ENCODE assay signal across 16 cellular contexts in the genomic region with DNA sequence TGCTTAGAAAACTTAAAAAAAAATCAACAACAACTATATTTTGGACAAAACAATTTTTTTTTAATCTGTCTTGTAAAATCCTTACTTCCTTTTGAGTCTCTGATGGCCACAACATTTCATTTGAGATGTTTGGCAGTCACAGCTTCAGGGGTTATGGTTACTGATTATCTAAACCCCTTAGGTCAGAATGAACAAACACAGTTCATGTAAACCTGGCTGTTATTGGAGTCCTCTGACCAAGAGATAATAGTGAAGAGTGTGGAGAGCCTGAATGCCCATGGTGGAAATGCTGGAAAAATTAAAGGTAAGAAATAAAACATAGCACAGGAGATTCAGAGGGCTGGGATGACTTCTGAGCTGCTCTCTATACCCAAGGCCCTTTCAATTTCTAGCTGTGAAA. TPM values are rescaled to one million over a fixed set of nuclear protein-coding genes. Genes with fewer than 3 reads are reported as not detected.
DNase-seq lines count a peak whose midpoint lies in the region; ATAC-seq, FAIRE-seq and TF ChIP-seq lines count a peak whose summit lies in the region.
"Had no signal": no experiment of that assay in that cellular context is flagged by ENCODE, and none has a peak within 500 bp of the region (broad histone marks: within the 10 kb centered on the region; RNA-seq: fewer than 3 reads in every experiment).

No MANE protein-coding gene starts in this region.

- no peak overlapping the region for H3K4me3 Mint-ChIP-seq in effector memory CD8-positive, alpha-beta T cell
- no peak overlapping the region for H3K4me3 Mint-ChIP-seq in progenitor cell of endocrine pancreas (ENCODE audit: low read depth)
- H3K4me3 Mint-ChIP-seq in activated CD4-positive, alpha-beta memory T cell treated with anti-CD3 and anti-CD28 coated beads, Interleukin-2, amount 10 ng/mL, durations not matched to agents 7 days and 5 days: no peak overlapping the region

- no peaks in the 10 kb centered on the region for H3K9me3 Mint-ChIP-seq in effector memory CD8-positive, alpha-beta T cell
- H3K9me3 Mint-ChIP-seq in progenitor cell of endocrine pancreas (ENCODE audit: low read depth): no peaks in the 10 kb centered on the region
- H3K9me3 Mint-ChIP-seq in activated CD4-positive, alpha-beta memory T cell treated with anti-CD3 and anti-CD28 coated beads, Interleukin-2, amount 10 ng/mL, durations not matched to agents 7 days and 5 days: no peaks in the 10 kb centered on the region

- no peak for FAIRE-seq in D721Med (lab: Jason Lieb, UNC)
- FAIRE-seq: GM12878 had no signal

- TF ChIP-seq CTCF in progenitor cell of endocrine pancreas (IDR thresholded peaks at IDR 0.05; ENCODE audit: unreplicated experiment): no peak
- no peak for TF ChIP-seq CTCF in D721Med (IDR thresholded peaks at IDR 0.05; ENCODE audit: insufficient read depth, missing control alignments)

- in situ Hi-C loops in G401 (cut with HindIII; ENCODE audit: low sequenced_read_pairs): no loop called here

- no peak for DNase-seq in effector memory CD8-positive, alpha-beta T cell
- no peak for DNase-seq in progenitor cell of endocrine pancreas (ENCODE audit: low spot score, unreplicated experiment)
- no peak for DNase-seq in G401 (ENCODE audit: low spot score)
- DNase-seq in activated CD4-positive, alpha-beta memory T cell treated with anti-CD3 and anti-CD28 coated beads, Interleukin-2, amount 10 ng/mL, durations not matched to agents 7 days and 5 days: no peak
- DNase-seq in D721Med (ENCODE audit: insufficient read length, low spot score): no peak
- DNase-seq: GOT3, MG63, NCI-H1092 treated with DMSO at 0.1 percent for 48 hours, NCI-H2029 treated with DMSO at 0.1 percent for 48 hours, NCI-H2171, NCI-H446 treated with DMSO at 0.1 percent for 48 hours had no signal

- peaks cover 59% of the 10 kb centered on the region for H3K36me3 Mint-ChIP-seq in effector memory CD8-positive, alpha-beta T cell (ENCODE audit: insufficient read depth)
- H3K36me3 Mint-ChIP-seq in progenitor cell of endocrine pancreas (ENCODE audit: insufficient read depth): peaks cover 6% of the 10 kb centered on the region
- H3K36me3 Mint-ChIP-seq in activated CD4-positive, alpha-beta memory T cell treated with anti-CD3 and anti-CD28 coated beads, Interleukin-2, amount 10 ng/mL, durations not matched to agents 7 days and 5 days (ENCODE audit: low read depth): peaks cover 41% of the 10 kb centered on the region

- peak overlapping the region; percentile 4 to 5 for H3K27ac Mint-ChIP-seq in effector memory CD8-positive, alpha-beta T cell
- peak overlapping the region; percentile 50 for H3K27ac Mint-ChIP-seq in progenitor cell of endocrine pancreas
- no peak overlapping the region for H3K27ac Mint-ChIP-seq in activated CD4-positive, alpha-beta memory T cell treated with anti-CD3 and anti-CD28 coated beads, Interleukin-2, amount 10 ng/mL, durations not matched to agents 7 days and 5 days

- peak; percentile 55 for ATAC-seq in GM18861 (IDR thresholded peaks at IDR 0.05; ENCODE audit: unreplicated experiment)
- ATAC-seq in HG03460 (IDR thresholded peaks at IDR 0.05; ENCODE audit: unreplicated experiment): peak; percentile 49
- ATAC-seq in effector memory CD8-positive, alpha-beta T cell (replicated peaks): no peak
- ATAC-seq: Panc1 had no signal

- POLR2A ChIA-PET in activated CD4-positive, alpha-beta memory T cell treated with anti-CD3 and anti-CD28 coated beads, Interleukin-2, amount 10 ng/mL, durations not matched to agents 7 days and 5 days (lab: Charles Lee): no interaction called here

- CTCF ChIA-PET in activated CD4-positive, alpha-beta memory T cell treated with anti-CD3 and anti-CD28 coated beads, Interleukin-2, amount 10 ng/mL, durations not matched to agents 7 days and 5 days (lab: Charles Lee): interaction anchor here (2.8 kb wide), 1 partner anchor 8 kb away, joined by 10 read pairs; no protein-coding TSS in a partner anchor

- peaks cover 4 to 16% of the 10 kb centered on the region in 2 donors for H3K4me1 Mint-ChIP-seq in effector memory CD8-positive, alpha-beta T cell (ENCODE audit: low read depth in 2 of 2)
- H3K4me1 Mint-ChIP-seq in progenitor cell of endocrine pancreas (ENCODE audit: low read depth): peaks cover 21% of the 10 kb centered on the region
- H3K4me1 Mint-ChIP-seq in activated CD4-positive, alpha-beta memory T cell treated with anti-CD3 and anti-CD28 coated beads, Interleukin-2, amount 10 ng/mL, durations not matched to agents 7 days and 5 days: peaks cover 15% of the 10 kb centered on the region

- H3K27me3 Mint-ChIP-seq in effector memory CD8-positive, alpha-beta T cell: no peaks in the 10 kb centered on the region
- H3K27me3 Mint-ChIP-seq in progenitor cell of endocrine pancreas: no peaks in the 10 kb centered on the region
- H3K27me3 Mint-ChIP-seq in activated CD4-positive, alpha-beta memory T cell treated with anti-CD3 and anti-CD28 coated beads, Interleukin-2, amount 10 ng/mL, durations not matched to agents 7 days and 5 days: no peaks in the 10 kb centered on the region

RNA-seq across cellular contexts. Expression of a gene that starts 38.2 kb away (rescaled TPM):
- 17.8 and 20.3 TPM in 2 replicates for total RNA-seq in progenitor cell of endocrine pancreas
- 2.6 and 3.3 TPM in 2 replicates for total RNA-seq in G401 (2014; rRNA removed; shearing (Covaris generic))
- 10 to 100 TPM; 73.6 to 80.3 TPM for total RNA-seq in activated CD4-positive, alpha-beta memory T cell treated with anti-CD3 and anti-CD28 coated beads, Interleukin-2, amount 10 ng/mL, durations not matched to agents 7 days and 5 days

RNA-seq across cellular contexts. Expression of a gene that starts 41.1 kb away (rescaled TPM):
- total RNA-seq in progenitor cell of endocrine pancreas: not detected in 2 replicates
- total RNA-seq in G401 (2014; rRNA removed; shearing (Covaris generic)): not detected in 2 replicates
- total RNA-seq in activated CD4-positive, alpha-beta memory T cell treated with anti-CD3 and anti-CD28 coated beads, Interleukin-2, amount 10 ng/mL, durations not matched to agents 7 days and 5 days: not detected
- total RNA-seq: GM12878, SJSA1 had no signal
